ENCODE assay signal across 9 cellular contexts in genomic region chr12:55847603-55848329, GRCh38. TPM values are rescaled to one million over a fixed set of nuclear protein-coding genes. Genes with fewer than 3 reads are reported as not detected.
DNase-seq lines count a peak whose midpoint lies in the region; ATAC-seq, FAIRE-seq and TF ChIP-seq lines count a peak whose summit lies in the region.
"Had no signal": no experiment of that assay in that cellular context is flagged by ENCODE, and none has a peak within 500 bp of the region (broad histone marks: within the 10 kb centered on the region; RNA-seq: fewer than 3 reads in every experiment).

No MANE protein-coding gene starts in this region.

- no peak for TF ChIP-seq CTCF in HCT116 (IDR thresholded peaks at IDR 0.05 in 2 of 3, conservative IDR thresholded peaks at IDR 0.05 in 1 of 3; ENCODE audit: borderline replicate concordance in 1 of 3, insufficient read depth in 1 of 3, low read depth in 2 of 3, low read length in 2 of 3)

- H3K4me3 ChIP-seq in HCT116 (replicated peaks in 1 of 2; ENCODE audit: low read depth in 1 of 2, low read length in 2 of 2) = peak overlapping the region; percentile 0 to 19; a peak in 1 of 4 replicates

- RAD21 ChIA-PET in HCT116 (lab: Charles Lee; ENCODE audit: low non-redundant PET in 1 of 2, low total read pairs in 2 of 2, uncharacterized antibody in 2 of 2, unreplicated experiment in 2 of 2) = interaction anchor here in 1 of 2 experiments (1.7 kb wide), 1 partner anchor 18 kb away, joined by 4 read pairs; the partner anchor contains the start of gene DNAJC14

- peaks cover 7 to 27% of the 10 kb centered on the region in 2 experiments for H3K4me1 ChIP-seq in HCT116 (ENCODE audit: control insufficient read depth in 1 of 2, insufficient read depth in 2 of 2, low read length in 2 of 2)

- H3K4me2 ChIP-seq in HCT116 (ENCODE audit: low read length) = peak overlapping the region; percentile 42

- CTCF ChIA-PET in HCT116 (lab: Charles Lee) = interaction anchor here (1.4 kb wide), 1 partner anchor 93 kb away, joined by 3 read pairs; no protein-coding TSS in a partner anchor

- intact Hi-C loops in HCT116 (cut with micrococcal nuclease) = no loop called here

- H2AFZ ChIP-seq in HCT116 (ENCODE audit: low read depth, low read length, poor library complexity, severe bottlenecking) = peak overlapping the region; percentile 31

- no peak overlapping the region for H3K27ac ChIP-seq in HCT116 (ENCODE audit: low read depth, low read length)

- no peaks in the 10 kb centered on the region for H3K36me3 ChIP-seq in HCT116 (ENCODE audit: control insufficient read depth in 1 of 2, insufficient read depth in 2 of 2, low read length in 2 of 2)

- TF ChIP-seq RAD21 in HCT116 (IDR thresholded peaks at IDR 0.05; ENCODE audit: low read depth) = no peak

- H3K9ac ChIP-seq in HCT116 (ENCODE audit: low read length) = no peak overlapping the region

- no peaks in the 10 kb centered on the region for H3K27me3 ChIP-seq in HCT116 (ENCODE audit: insufficient read depth, low read length)

- H3K9me3 ChIP-seq in HCT116 (ENCODE audit: control insufficient read depth in 1 of 2, insufficient read depth in 1 of 2, low read depth in 1 of 2, low read length in 2 of 2) = no peaks in the 10 kb centered on the region

- no peaks in the 10 kb centered on the region for H3K79me2 ChIP-seq in HCT116 (ENCODE audit: insufficient read depth, low read length)

- no peak for FAIRE-seq in GM12892 (lab: Jason Lieb, UNC)

- H3K9me2 ChIP-seq in HCT116 (ENCODE audit: insufficient read depth) = no peaks in the 10 kb centered on the region

- DNase-seq in HCT116 (ENCODE audit: low read depth, low spot score) (no peak), UCSD-AML1 (lab: John Stamatoyannopoulos, UW; ENCODE audit: unreplicated experiment) (peak; percentile 86), fibroblast of the conjunctiva (ENCODE audit: low read depth) (peak; percentile 100), non-pigmented ciliary epithelial cell (ENCODE audit: low read depth) (peak; percentile 100), NCI-H146 treated with DMSO at 0.1 percent for 48 hours (lab: John Stamatoyannopoulos, UW; ENCODE audit: unreplicated experiment) (no peak), cerebellum (ENCODE audit: low spot score) (no peak), GM12892 (ENCODE audit: insufficient read length) (no peak)
- DNase-seq: naive B cell had no signal

- ATAC-seq in HCT116 = peak; percentile 87
- no peak for ATAC-seq in GM21390 (IDR thresholded peaks at IDR 0.05; ENCODE audit: unreplicated experiment)

- TF ChIP-seq POLR2A in HCT116 (IDR thresholded peaks at IDR 0.05; ENCODE audit: borderline replicate concordance, extremely low read depth, insufficient read depth, insufficient read length) = no peak
- TF ChIP-seq POLR2A in GM12892 (IDR thresholded peaks at IDR 0.05; ENCODE audit: low read depth, low read length) = no peak

- POLR2A ChIA-PET in HCT116 (lab: Charles Lee) = interaction anchor here (1.1 kb wide), 1 partner anchor 18 kb away, joined by 8 read pairs; the partner anchor contains the start of gene DNAJC14

- BruUV-seq in HCT116 (replicated peaks; lab: Mats Ljungman, UMichigan) = no TSS peak

- no peaks in the 10 kb centered on the region for H4K20me1 ChIP-seq in HCT116 (ENCODE audit: insufficient read depth)

TF ChIP-seq in HCT116, 20 proteins besides CTCF, POLR2A, EP300 and RAD21:
- TF ChIP-seq ELF1 (IDR thresholded peaks at IDR 0.05; ENCODE audit: borderline replicate concordance, low read depth) = no peak
- TF ChIP-seq POLR2AphosphoS5 (IDR thresholded peaks at IDR 0.05; ENCODE audit: low read depth, low read length) = peak; percentile 49
TF ChIP-seq in HCT116: peak in this region for 1.

RNA-seq across cellular contexts. Expression of gene MMP19, which starts 5.0 kb away (rescaled TPM):
- total RNA-seq in HCT116 (2021; ENCODE audit: unreplicated experiment) (2.3 TPM), cerebellum (0.18 TPM)
- polyA plus RNA-seq in HCT116 (2012) = 0.59 and 0.77 TPM in 2 replicates
- not detected for polyA plus RNA-seq in GM12892 (2012; ENCODE audit: missing spikeins)

RNA-seq across cellular contexts. Expression of gene DNAJC14, which starts 18.4 kb away (rescaled TPM):
- 39.2 TPM for total RNA-seq in HCT116 (2021; ENCODE audit: unreplicated experiment)
- 24.2 and 26.9 TPM in 2 replicates for polyA plus RNA-seq in HCT116 (2012)
- total RNA-seq in cerebellum = 23.0 TPM
- 24.2 TPM for polyA plus RNA-seq in GM12892 (2012; ENCODE audit: missing spikeins)

RNA-seq across cellular contexts. Expression of gene ORMDL2, which starts 29.9 kb away (rescaled TPM):
- 25.5 TPM for total RNA-seq in HCT116 (2021; ENCODE audit: unreplicated experiment)
- polyA plus RNA-seq in HCT116 (2012) = 44.2 and 45.3 TPM in 2 replicates
- total RNA-seq in cerebellum = 8.3 TPM
- 43.4 TPM for polyA plus RNA-seq in GM12892 (2012; ENCODE audit: missing spikeins)

RNA-seq across cellular contexts. Expression of gene SARNP, which starts 30.2 kb away (rescaled TPM):
- 82.4 TPM for total RNA-seq in HCT116 (2021; ENCODE audit: unreplicated experiment)
- polyA plus RNA-seq in HCT116 (2012) = 60.2 and 74.9 TPM in 2 replicates
- 52.0 TPM for total RNA-seq in cerebellum
- 133 TPM for polyA plus RNA-seq in GM12892 (2012; ENCODE audit: missing spikeins)

Comparison
In these comparisons a context has a peak if more than half of its experiments do, and no peak if none do; other contexts are left out.
1. DNase-seq: peak in UCSD-AML1 (single experiment), fibroblast of the conjunctiva (single experiment) and non-pigmented ciliary epithelial cell (single experiment); none in HCT116 (single experiment), NCI-H146 treated with DMSO at 0.1 percent for 48 hours (single experiment), cerebellum (single experiment) and GM12892 (single experiment).